In the genomic region with DNA sequence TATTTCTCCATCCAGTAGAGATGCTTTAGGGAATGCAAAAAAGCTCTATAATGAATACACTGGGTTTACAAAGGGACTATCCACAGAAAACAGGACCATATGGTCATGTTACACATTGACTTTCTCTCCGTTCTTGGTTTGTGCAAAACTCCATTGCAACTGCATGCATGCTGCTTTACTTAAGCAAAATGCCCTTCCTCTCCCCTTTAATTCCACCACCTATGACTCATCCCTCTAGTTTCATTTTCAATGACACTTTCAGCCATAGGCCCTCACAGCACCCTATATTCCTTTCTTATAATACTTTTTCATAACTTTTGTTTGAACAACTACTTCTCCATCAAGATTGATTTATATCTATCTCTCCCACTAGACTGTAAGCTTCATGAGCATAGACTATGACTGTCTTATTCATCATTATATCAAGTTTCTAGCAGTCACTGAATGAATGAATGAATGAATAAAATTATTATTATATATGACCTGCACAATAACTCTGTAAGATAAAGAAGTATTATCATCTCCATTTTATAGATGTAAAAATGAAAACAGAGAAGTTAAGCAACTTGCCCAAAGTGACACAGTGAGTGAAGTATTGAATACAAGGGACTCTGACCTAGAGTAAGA, we compare ENCODE assay signal across 8 cellular contexts.
DNase-seq lines count a peak whose midpoint lies in the region; ATAC-seq, FAIRE-seq and TF ChIP-seq lines count a peak whose summit lies in the region.

No MANE protein-coding gene starts in this region.

- FAIRE-seq in GM12892 (lab: Jason Lieb, UNC) = no peak

- H3K4me1 ChIP-seq in left lung (peaks cover 0 to 27% of the 10 kb centered on the region in 2 donors), thyroid gland (peaks cover 0 to 4% of the 10 kb centered on the region in 2 donors)

- H3K4me3 ChIP-seq in left lung (no peak overlapping the region), thyroid gland (replicated peaks in 1 of 3) (no peak overlapping the region)

- WGBS in thyroid gland, 2 donors = 89 to 97% methylated on average over 1 of the region's 1 CpG

- peak; percentile 59 for DNase-seq in NOMO-1 treated with DMSO at 0.1 percent for 48 hours (lab: John Stamatoyannopoulos, UW; ENCODE audit: unreplicated experiment)
- no peak for DNase-seq in left lung
- no peak for DNase-seq in GM12892 (ENCODE audit: insufficient read length)
- DNase-seq in GDM1 (lab: John Stamatoyannopoulos, UW) = no peak
- no peak for DNase-seq in thyroid gland
- DNase-seq in NK-92 treated with Interleukin-12 subunit alpha and Interleukin-12 subunit beta, amount 100 ng/mL, for 24 hours (lab: John Stamatoyannopoulos, UW) = no peak

- H3K36me3 ChIP-seq in left lung (no peaks in the 10 kb centered on the region), thyroid gland (no peaks in the 10 kb centered on the region)

- H3K27me3 ChIP-seq in left lung = no peaks in the 10 kb centered on the region
- H3K27me3 ChIP-seq in thyroid gland = no peaks in the 10 kb centered on the region

- TF ChIP-seq CTCF in left lung (IDR thresholded peaks at IDR 0.05) (no peak), thyroid gland (IDR thresholded peaks at IDR 0.05) (no peak)

- intact Hi-C loops in left lung (cut with DNase I) (no loop called here), thyroid gland (cut with DNase I) (no loop called here)

- H3K27ac ChIP-seq in left lung = peak overlapping the region in 1 of 2 donors; percentile 13
- no peak overlapping the region for H3K27ac ChIP-seq in thyroid gland

- no peak for TF ChIP-seq POLR2A in GM12892 (IDR thresholded peaks at IDR 0.05; ENCODE audit: low read depth, low read length)
- TF ChIP-seq POLR2A in thyroid gland (IDR thresholded peaks at IDR 0.05) = no peak

- no peaks in the 10 kb centered on the region for H3K9me3 ChIP-seq in left lung
- H3K9me3 ChIP-seq in thyroid gland = no peaks in the 10 kb centered on the region

- ATAC-seq in GM18861 (IDR thresholded peaks at IDR 0.05; ENCODE audit: unreplicated experiment) (peak; percentile 95), HG02623 (IDR thresholded peaks at IDR 0.05; ENCODE audit: unreplicated experiment) (peak; percentile 91), left lung (peak; percentile 81)
